ENCODE assay signal across 20 cellular contexts in the genomic region with DNA sequence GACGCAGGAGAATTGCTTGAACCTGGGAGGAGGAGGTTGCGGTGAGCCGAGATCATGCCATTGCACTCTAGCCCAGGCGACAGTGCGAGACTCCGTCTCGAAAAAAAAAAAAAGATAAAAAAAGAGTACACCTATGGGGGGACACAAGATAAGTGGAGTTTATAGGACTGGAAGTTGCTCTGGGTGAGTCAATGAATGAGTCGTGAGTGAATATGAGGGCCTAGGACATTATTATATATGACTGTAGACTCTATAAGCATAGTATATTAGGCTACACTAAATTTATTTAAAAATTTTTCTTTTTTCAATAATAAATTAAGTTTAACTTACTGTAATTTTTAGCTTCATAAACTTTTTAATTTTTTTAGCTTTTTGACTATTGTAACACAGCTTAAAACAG. TPM values are rescaled to one million over a fixed set of nuclear protein-coding genes. Genes with fewer than 3 reads are reported as not detected.
DNase-seq lines count a peak whose midpoint lies in the region; ATAC-seq, FAIRE-seq and TF ChIP-seq lines count a peak whose summit lies in the region.
"Had no signal": no experiment of that assay in that cellular context is flagged by ENCODE, and none has a peak within 500 bp of the region (broad histone marks: within the 10 kb centered on the region; RNA-seq: fewer than 3 reads in every experiment).

No MANE protein-coding gene starts in this region.

- no peak for TF ChIP-seq EP300 in SK-N-SH (IDR thresholded peaks at IDR 0.05; ENCODE audit: borderline replicate concordance in 1 of 2, low read depth in 1 of 2, low read length in 1 of 2)

- H3K27ac ChIP-seq in IMR-90 (ENCODE audit: insufficient read depth, low read length): no peak overlapping the region
- H3K27ac ChIP-seq in SK-N-SH (ENCODE audit: low read depth in 2 of 2, low read length in 1 of 2): no peak overlapping the region
- H3K27ac ChIP-seq: 22Rv1; BLaER1 treated with 17β-estradiol and CSF1 and Interleukin-3, amounts not matched to agents 10 nM and 100 nM had no signal

- H2BK15ac ChIP-seq in IMR-90 (ENCODE audit: low read depth, low read length): no peak overlapping the region

- no peaks in the 10 kb centered on the region for H3F3A ChIP-seq in SK-N-SH (replicated peaks; ENCODE audit: insufficient read depth)

- WGBS in IMR-90 (ENCODE audit: extremely low coverage in 2 of 2, insufficient read length in 1 of 2), 2 experiments: no CpG with 5 or more reads among the region's 8 CpGs
- WGBS in SK-N-SH (ENCODE audit: low lambda C conversion rate): 94% methylated on average over 8 of the region's 8 CpGs

- no peak overlapping the region for H3K23ac ChIP-seq in IMR-90 (ENCODE audit: low read depth, low read length)

- H4K20me1 ChIP-seq in IMR-90 (ENCODE audit: insufficient read depth, low read length) (no peaks in the 10 kb centered on the region), SK-N-SH (ENCODE audit: insufficient read depth) (no peaks in the 10 kb centered on the region)
- H4K20me1 ChIP-seq: BLaER1 treated with 17β-estradiol and CSF1 and Interleukin-3, amounts not matched to agents 10 nM and 100 nM had no signal

- H2BK20ac ChIP-seq in IMR-90 (ENCODE audit: low read depth, low read length): no peak overlapping the region

- in situ Hi-C loops in IMR-90 (cut with MboI; ENCODE audit: low sequenced_read_pairs): no loop called here

- H3K9ac ChIP-seq in IMR-90 (ENCODE audit: low read depth, low read length) (no peak overlapping the region), SK-N-SH (no peak overlapping the region)
- H3K9ac ChIP-seq: BLaER1 treated with 17β-estradiol and CSF1 and Interleukin-3, amounts not matched to agents 10 nM and 100 nM had no signal

- no peak overlapping the region for H2BK5ac ChIP-seq in IMR-90 (ENCODE audit: low read depth, low read length, poor library complexity, severe bottlenecking)

- TF ChIP-seq RAD21 in IMR-90 (IDR thresholded peaks at IDR 0.05; ENCODE audit: low read length): no peak
- TF ChIP-seq RAD21 in SK-N-SH (IDR thresholded peaks at IDR 0.05; ENCODE audit: low read length): no peak

- peak; percentile 91 for FAIRE-seq in A204.1 (lab: Jason Lieb, UNC)
- FAIRE-seq in frontal cortex (lab: Jason Lieb, UNC): peak; percentile 88
- FAIRE-seq: GM18507, HepG2 had no signal

- H3K9me1 ChIP-seq in IMR-90 (ENCODE audit: insufficient read depth, low read length): no peaks in the 10 kb centered on the region

- no peaks in the 10 kb centered on the region for H3K9me3 ChIP-seq in IMR-90 (ENCODE audit: control insufficient read depth, insufficient read depth, low read length)
- H3K9me3 ChIP-seq in SK-N-SH: no peaks in the 10 kb centered on the region
- H3K9me3 ChIP-seq: BLaER1 treated with 17β-estradiol and CSF1 and Interleukin-3, amounts not matched to agents 10 nM and 100 nM had no signal

- H3K4me2 ChIP-seq in IMR-90 (ENCODE audit: low read depth, low read length) (no peak overlapping the region), SK-N-SH (no peak overlapping the region)
- H3K4me2 ChIP-seq: BLaER1 treated with 17β-estradiol and CSF1 and Interleukin-3, amounts not matched to agents 10 nM and 100 nM had no signal

- H3K9me2 ChIP-seq in SK-N-SH: no peaks in the 10 kb centered on the region

- CTCF ChIA-PET in IMR-90 (lab: Yijun Ruan, JAX): interaction anchor here (0.6 kb wide), 1 partner anchor 183 kb away, joined by 3 read pairs; no protein-coding TSS in a partner anchor
- CTCF ChIA-PET in SK-N-SH (lab: Yijun Ruan, JAX): no interaction called here

- H3K79me2 ChIP-seq in SK-N-SH (ENCODE audit: insufficient read depth): no peaks in the 10 kb centered on the region

- H3K4ac ChIP-seq in IMR-90 (ENCODE audit: low read depth, low read length): no peak overlapping the region

- no peak overlapping the region for H2AK5ac ChIP-seq in IMR-90 (ENCODE audit: low read depth, low read length)

- no peak for TF ChIP-seq POLR2A in IMR-90 (IDR thresholded peaks at IDR 0.05; ENCODE audit: low read depth, low read length)

- dilution Hi-C loops in IMR-90 (cut with HindIII; ENCODE audit: low sequenced_read_pairs, unreplicated experiment): no loop called here

- H3K4me1 ChIP-seq in IMR-90 (ENCODE audit: control insufficient read depth, insufficient read depth, low read length) (no peaks in the 10 kb centered on the region), SK-N-SH (ENCODE audit: control insufficient read depth in 1 of 2, insufficient read depth in 2 of 2, low read depth in 1 of 2, low read length in 1 of 2) (no peaks in the 10 kb centered on the region; a peak in 1 of 4 replicates)
- H3K4me1 ChIP-seq: BLaER1 treated with 17β-estradiol and CSF1 and Interleukin-3, amounts not matched to agents 10 nM and 100 nM had no signal

- H2AFZ ChIP-seq in IMR-90 (replicated peaks; ENCODE audit: low read length, poor library complexity) (no peak overlapping the region), SK-N-SH (ENCODE audit: low read depth) (no peak overlapping the region)

- POLR2A ChIA-PET in IMR-90 (lab: Charles Lee; ENCODE audit: unreplicated experiment): no interaction called here
- POLR2A ChIA-PET in SK-N-SH (lab: Yijun Ruan, JAX): no interaction called here

- no peak overlapping the region for H4K8ac ChIP-seq in IMR-90 (ENCODE audit: low read depth in 2 of 2, low read length in 2 of 2)

- intact Hi-C loops in IMR-90 (cut with micrococcal nuclease): no loop called here

- no peaks in the 10 kb centered on the region for H3K79me1 ChIP-seq in IMR-90 (ENCODE audit: low read depth in 1 of 2, low read length in 2 of 2)

- no peak for TF ChIP-seq CTCF in IMR-90 (conservative IDR thresholded peaks at IDR 0.05; ENCODE audit: low read depth, low read length)
- no peak for TF ChIP-seq CTCF in SK-N-SH (IDR thresholded peaks at IDR 0.05)

- H2AK9ac ChIP-seq in IMR-90 (replicated peaks; ENCODE audit: low read depth, low read length, poor library complexity): no peak overlapping the region

- no peaks in the 10 kb centered on the region for H3K27me3 ChIP-seq in IMR-90 (ENCODE audit: control insufficient read depth, insufficient read depth, low read length)
- H3K27me3 ChIP-seq in SK-N-SH (ENCODE audit: insufficient read depth): no peaks in the 10 kb centered on the region
- H3K27me3 ChIP-seq: BLaER1 treated with 17β-estradiol and CSF1 and Interleukin-3, amounts not matched to agents 10 nM and 100 nM had no signal

- no TSS peak for BruUV-seq in IMR-90 (replicated peaks; lab: Mats Ljungman, UMichigan)

- no peak overlapping the region for H2BK120ac ChIP-seq in IMR-90 (ENCODE audit: low read depth, low read length)

- no peak overlapping the region for H3K18ac ChIP-seq in IMR-90 (ENCODE audit: low read depth, low read length)

- H4K91ac ChIP-seq in IMR-90 (ENCODE audit: insufficient read depth, low read depth, low read length): no peak overlapping the region

- H3K4me3 ChIP-seq in IMR-90 (ENCODE audit: insufficient read depth, low read depth, low read length) (no peak overlapping the region), SK-N-SH (ENCODE audit: low read depth in 2 of 2, low read length in 1 of 2) (no peak overlapping the region)
- H3K4me3 ChIP-seq: BLaER1 treated with 17β-estradiol and CSF1 and Interleukin-3, amounts not matched to agents 10 nM and 100 nM had no signal

- ATAC-seq in IMR-90 (ENCODE audit: low read depth) (no peak), HG03354 (IDR thresholded peaks at IDR 0.05; ENCODE audit: poor library complexity, severe bottlenecking, unreplicated experiment) (no peak)
- ATAC-seq: CD8-positive, alpha-beta T cell; HCT116; HepG2 had no signal

- peak; percentile 12 for DNase-seq in IMR-90
- DNase-seq in RKO (ENCODE audit: low spot score): peak; percentile 54
- DNase-seq in frontal cortex (ENCODE audit: low spot score in 2 of 2): no peak
- DNase-seq in epidermal melanocyte (ENCODE audit: insufficient read length, low spot score): no peak
- no peak for DNase-seq in SK-N-SH
- DNase-seq in activated CD4-positive, CD25-positive, alpha-beta regulatory T cell treated with anti-CD3 and anti-CD28 coated beads, Interleukin-2, amount 50 U/mL, for 72 hours: no peak
- DNase-seq: Calu3; CD8-positive, alpha-beta T cell; DMS79 treated with DMSO at 0.1 percent for 48 hours; GDM1; GOT3; H7; HFFc6 had no signal

- no peak overlapping the region for H3K14ac ChIP-seq in IMR-90 (replicated peaks; ENCODE audit: low read depth, low read length)

- H4K5ac ChIP-seq in IMR-90 (ENCODE audit: low read depth, low read length): no peak overlapping the region

- no peaks in the 10 kb centered on the region for H3K36me3 ChIP-seq in IMR-90 (ENCODE audit: control insufficient read depth, insufficient read depth, low read length)
- H3K36me3 ChIP-seq in SK-N-SH (replicated peaks in 1 of 2; ENCODE audit: control insufficient read depth in 1 of 2, insufficient read depth in 2 of 2, low read length in 1 of 2): no peaks in the 10 kb centered on the region
- H3K36me3 ChIP-seq: BLaER1 treated with 17β-estradiol and CSF1 and Interleukin-3, amounts not matched to agents 10 nM and 100 nM had no signal

- no peak overlapping the region for H3K56ac ChIP-seq in IMR-90 (ENCODE audit: extremely low read depth, insufficient read depth, low read length)

TF ChIP-seq in IMR-90, 13 proteins besides CTCF, POLR2A, EP300 and RAD21 (continues in another document):
- no peak for TF ChIP-seq SMC3 (IDR thresholded peaks at IDR 0.05; ENCODE audit: low read depth, low read length)

TF ChIP-seq in SK-N-SH, 30 proteins besides CTCF, POLR2A, EP300 and RAD21:
- TF ChIP-seq MEF2A (IDR thresholded peaks at IDR 0.05; ENCODE audit: borderline replicate concordance, low read depth) (no peak), GATA2 (CRISPR knock-in tag; IDR thresholded peaks at IDR 0.05) (no peak)

RNA-seq across cellular contexts. Expression of gene SGCE, which starts 19.4 kb away (rescaled TPM):
- 36.4 and 40.5 TPM in 2 replicates for total RNA-seq in IMR-90 (2012; rRNA removed)
- 32.3 and 39.4 TPM in 2 replicates for polyA plus RNA-seq in IMR-90 (2012; rRNA removed)
- 9.6 and 12.8 TPM in 2 replicates for polyA plus RNA-seq in IMR-90 (2012; cell fraction: cytosol; rRNA removed)
- polyA plus RNA-seq in IMR-90 (2012; cell fraction: nucleus; rRNA removed; ENCODE audit: low replicate concordance): 5.2 and 39.6 TPM in 2 replicates
- 69.7 TPM for total RNA-seq in frontal cortex
- polyA plus RNA-seq in SK-N-SH (2012; rRNA removed): 69.5 and 91.3 TPM in 2 replicates
- polyA plus RNA-seq in SK-N-SH (2012; cell fraction: cytosol; rRNA removed): 93.6 and 102 TPM in 2 replicates
- 41.8 and 69.7 TPM in 2 replicates for polyA plus RNA-seq in SK-N-SH (2012; cell fraction: nucleus; rRNA removed)

Comparison
In these comparisons a context has a peak if more than half of its experiments do, and no peak if none do; other contexts are left out.
1. DNase-seq: peak in IMR-90 (single experiment) and RKO (single experiment); none in frontal cortex (0 of 2), epidermal melanocyte (single experiment), SK-N-SH (single experiment) and activated CD4-positive, CD25-positive, alpha-beta regulatory T cell treated with anti-CD3 and anti-CD28 coated beads, Interleukin-2, amount 50 U/mL, for 72 hours (single experiment).